17 cellular contexts compared by ENCODE assay signal in the genomic region with DNA sequence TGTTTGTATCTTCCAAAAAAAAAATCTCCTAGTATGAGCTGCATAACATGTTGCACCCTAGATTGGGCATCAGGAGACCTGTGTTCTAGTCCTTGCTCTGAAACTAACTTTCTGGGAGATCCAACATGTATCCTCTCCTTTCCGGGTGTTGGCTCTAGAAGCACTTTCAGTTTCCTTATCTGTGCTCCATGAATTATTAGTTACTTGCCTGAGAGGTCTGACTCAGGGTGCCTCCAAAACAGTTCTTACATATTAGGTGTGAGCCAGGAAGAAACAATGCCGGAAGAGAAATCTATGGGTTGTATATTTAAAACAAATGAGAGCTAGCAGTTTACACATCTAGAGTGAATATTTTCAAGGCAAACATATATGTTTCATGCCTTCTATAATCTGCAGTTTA. TPM values are rescaled to one million over a fixed set of nuclear protein-coding genes. Genes with fewer than 3 reads are reported as not detected.
DNase-seq lines count a peak whose midpoint lies in the region; ATAC-seq and TF ChIP-seq lines count a peak whose summit lies in the region.
"Had no signal": no experiment of that assay in that cellular context is flagged by ENCODE, and none has a peak within 500 bp of the region (broad histone marks: within the 10 kb centered on the region; RNA-seq: fewer than 3 reads in every experiment).

No MANE protein-coding gene starts in this region.

- intact Hi-C loops in gastrocnemius medialis (cut with DNase I; ENCODE audit: low total_unique reads), result loop anchor here (1.0 to 2.0 kb wide), 2 partner anchors 71 to 116 kb away; no protein-coding TSS in a partner anchor

- H3K27ac Mint-ChIP-seq in GM23338, result 0 out of 2 replicates have a peak overlapping the region, but pooled peaks have one; percentile 3
- H3K27ac Mint-ChIP-seq: activated CD8-positive, alpha-beta T cell treated with anti-CD3 and anti-CD28 coated beads for 36 hours; activated T-cell treated with anti-CD3 and anti-CD28 coated beads, Interleukin-2, amount 50 U/mL, for 24 hours; CD8-positive, alpha-beta memory T cell; endodermal cell; natural killer cell had no signal

- H3K4me2 ChIP-seq in GM23338, result no peak overlapping the region; the same call in 1 of the 2 replicates

- no peaks in the 10 kb centered on the region for H3K9me3 ChIP-seq in gastrocnemius medialis
- H3K9me3 ChIP-seq in right atrium auricular region, result no peaks in the 10 kb centered on the region

- DNase-seq in GM23338 (ENCODE audit: low spot score) (no peak), RKO (ENCODE audit: low spot score) (peak; percentile 26), fibroblast of pulmonary artery (ENCODE audit: low read depth) (peak; percentile 9), gastrocnemius medialis (no peak), right atrium auricular region (ENCODE audit: low spot score) (no peak)
- DNase-seq in stimulated activated CD4-positive, alpha-beta T cell treated with anti-CD3 and anti-CD28 coated beads, Interleukin-15, amount 100 ng/mL, for 24 hours, result no peak
- DNase-seq: activated CD8-positive, alpha-beta T cell treated with anti-CD3 and anti-CD28 coated beads for 36 hours; activated naive CD4-positive, alpha-beta T cell treated with anti-CD3 and anti-CD28 coated beads, Interleukin-2, amount 50 U/mL, for 16 hours; activated T-cell treated with anti-CD3 and anti-CD28 coated beads, Interleukin-2, amount 50 U/mL, for 24 hours; CD8-positive, alpha-beta memory T cell; endodermal cell; kidney; natural killer cell; NCI-H1417 treated with DMSO at 0.1 percent for 48 hours; posterior cingulate gyrus; T1000 had no signal

- no peaks in the 10 kb centered on the region for H3K79me2 ChIP-seq in GM23338 (replicated peaks; ENCODE audit: insufficient read depth)

- no peak for TF ChIP-seq POLR2A in gastrocnemius medialis (IDR thresholded peaks at IDR 0.05)

- H3K36me3 ChIP-seq in GM23338 (ENCODE audit: insufficient read depth) (no peaks in the 10 kb centered on the region), gastrocnemius medialis (no peaks in the 10 kb centered on the region), right atrium auricular region (no peaks in the 10 kb centered on the region)

- H3K9me3 Mint-ChIP-seq in GM23338, result no peaks in the 10 kb centered on the region; the same call in 2 of the 3 replicates
- H3K9me3 Mint-ChIP-seq: activated CD8-positive, alpha-beta T cell treated with anti-CD3 and anti-CD28 coated beads for 36 hours; activated T-cell treated with anti-CD3 and anti-CD28 coated beads, Interleukin-2, amount 50 U/mL, for 24 hours; CD8-positive, alpha-beta memory T cell; natural killer cell had no signal

- H3K27ac ChIP-seq in GM23338 (ENCODE audit: low read depth), result no peak overlapping the region
- peak overlapping the region; percentile 93 to 97 (median 96) for H3K27ac ChIP-seq in gastrocnemius medialis
- no peak overlapping the region for H3K27ac ChIP-seq in right atrium auricular region

- H3K4me1 Mint-ChIP-seq in GM23338, result peaks cover 50% of the 10 kb centered on the region
- H3K4me1 Mint-ChIP-seq: CD8-positive, alpha-beta memory T cell; natural killer cell had no signal

- no peak overlapping the region for H3K4me3 Mint-ChIP-seq in GM23338
- H3K4me3 Mint-ChIP-seq: activated CD8-positive, alpha-beta T cell treated with anti-CD3 and anti-CD28 coated beads for 36 hours; activated T-cell treated with anti-CD3 and anti-CD28 coated beads, Interleukin-2, amount 50 U/mL, for 24 hours; CD8-positive, alpha-beta memory T cell; endodermal cell; natural killer cell had no signal

- H3K27me3 ChIP-seq in GM23338 (ENCODE audit: insufficient read depth), result no peaks in the 10 kb centered on the region
- no peaks in the 10 kb centered on the region for H3K27me3 ChIP-seq in gastrocnemius medialis
- no peaks in the 10 kb centered on the region for H3K27me3 ChIP-seq in right atrium auricular region

- no peaks in the 10 kb centered on the region for H3K36me3 Mint-ChIP-seq in GM23338 (ENCODE audit: low read depth)
- H3K36me3 Mint-ChIP-seq: CD8-positive, alpha-beta memory T cell; natural killer cell had no signal

- in situ Hi-C loops in gastrocnemius medialis (cut with MboI; ENCODE audit: low sequenced_read_pairs in 4 of 4), result no loop called here

- peak overlapping the region; percentile 2; the same call in 1 of the 2 replicates for H2AFZ ChIP-seq in GM23338

- H3K9me2 ChIP-seq in GM23338 (ENCODE audit: insufficient read depth), result peaks cover 20% of the 10 kb centered on the region

- no peak for ATAC-seq in GM23338
- ATAC-seq in gastrocnemius medialis, result peak; percentile 8 to 40
- ATAC-seq in GM21526 (IDR thresholded peaks at IDR 0.05; ENCODE audit: low FRiP score, unreplicated experiment), result no peak
- ATAC-seq: activated CD8-positive, alpha-beta T cell treated with anti-CD3 and anti-CD28 coated beads for 36 hours; natural killer cell had no signal

- H4K20me1 ChIP-seq in GM23338 (replicated peaks; ENCODE audit: insufficient read depth), result no peaks in the 10 kb centered on the region

- H3F3A ChIP-seq in GM23338 (replicated peaks; ENCODE audit: low read depth), result peaks cover 6% of the 10 kb centered on the region; the same call in 1 of the 2 replicates

- TF ChIP-seq CTCF in GM23338 (conservative IDR thresholded peaks at IDR 0.05; ENCODE audit: low read depth in 2 of 2) (no peak), fibroblast of pulmonary artery (IDR thresholded peaks at IDR 0.05; ENCODE audit: low read length, missing control alignments) (no peak), gastrocnemius medialis (IDR thresholded peaks at IDR 0.05 in 4 of 5, conservative IDR thresholded peaks at IDR 0.05 in 1 of 5) (no peak), right atrium auricular region (IDR thresholded peaks at IDR 0.05) (no peak)

- peaks cover 8% of the 10 kb centered on the region for H3K27me3 Mint-ChIP-seq in GM23338 (ENCODE audit: insufficient read depth, low read depth, poor library complexity)

- H3K4me3 ChIP-seq in GM23338 (no peak overlapping the region), fibroblast of pulmonary artery (replicated peaks; ENCODE audit: low read depth, low read length) (no peak overlapping the region), gastrocnemius medialis (peak overlapping the region in 3 of 4 donors; percentile 26 to 33 (median 28)), right atrium auricular region (no peak overlapping the region)

- H3K4me1 ChIP-seq in GM23338 (ENCODE audit: insufficient read depth) (peaks cover 34% of the 10 kb centered on the region), gastrocnemius medialis (peaks cover 26% of the 10 kb centered on the region in 2 donors), right atrium auricular region (no peaks in the 10 kb centered on the region)

TF ChIP-seq in GM23338, 12 proteins besides CTCF, POLR2A, EP300 and RAD21 (continues in another document):
- no peak for TF ChIP-seq POLR2AphosphoS5 (IDR thresholded peaks at IDR 0.05; ENCODE audit: low read depth)
- no peak for TF ChIP-seq JUNB (IDR thresholded peaks at IDR 0.05; ENCODE audit: unreplicated experiment)
- no peak for TF ChIP-seq STAT1 (IDR thresholded peaks at IDR 0.05; ENCODE audit: unreplicated experiment)

RNA-seq across cellular contexts. Expression of a gene that starts 36.7 kb away (rescaled TPM):
- total RNA-seq in GM23338 (2014; rRNA removed; shearing (Covaris generic)), result not detected in 2 replicates
- polyA plus RNA-seq in GM23338 (2016; fragmentation: Nextera tagmentation; extraction: Ambion mirVana), result 0.08 TPM in 1 of 2 replicates, not detected in the other
- total RNA-seq in gastrocnemius medialis (10 to 100 TPM in 3 of 4 donors, 1 to 10 TPM in 1; 8.8 to 22.9 (median 16.4) TPM), right atrium auricular region (not detected)
- total RNA-seq: activated CD8-positive, alpha-beta T cell treated with anti-CD3 and anti-CD28 coated beads for 36 hours; CD8-positive, alpha-beta memory T cell; natural killer cell had no signal
- polyA plus RNA-seq: CD8-positive, alpha-beta memory T cell had no signal

Comparison
In these comparisons a context has a peak if more than half of its experiments do, and no peak if none do; other contexts are left out.
1. ATAC-seq: peak in gastrocnemius medialis (2 of 2); none in GM23338 (single experiment) and GM21526 (single experiment).
2. DNase-seq: peak in RKO (single experiment) and fibroblast of pulmonary artery (single experiment); none in GM23338 (single experiment), gastrocnemius medialis (0 of 2), stimulated activated CD4-positive, alpha-beta T cell treated with anti-CD3 and anti-CD28 coated beads, Interleukin-15, amount 100 ng/mL, for 24 hours (single experiment) and right atrium auricular region (single experiment).
3. H3K27ac ChIP-seq: peak in gastrocnemius medialis (4 of 4); none in GM23338 (single experiment) and right atrium auricular region (0 of 2).
4. H3K4me3 ChIP-seq: peak in gastrocnemius medialis (3 of 4); none in GM23338 (single experiment), fibroblast of pulmonary artery (single experiment) and right atrium auricular region (0 of 2).